In genomic region chr14:37172024-37172869, GRCh38 we compare ENCODE assay signal across 1 cellular context.
TF ChIP-seq lines count a peak whose summit lies in the region.

SLC25A21 (minus strand) TSS chr14:37172606.

TF ChIP-seq in HepG2, 621 proteins besides CTCF, POLR2A, EP300 and RAD21 (continued from another document and continues in another):
- TF ChIP-seq, protein P1, sequence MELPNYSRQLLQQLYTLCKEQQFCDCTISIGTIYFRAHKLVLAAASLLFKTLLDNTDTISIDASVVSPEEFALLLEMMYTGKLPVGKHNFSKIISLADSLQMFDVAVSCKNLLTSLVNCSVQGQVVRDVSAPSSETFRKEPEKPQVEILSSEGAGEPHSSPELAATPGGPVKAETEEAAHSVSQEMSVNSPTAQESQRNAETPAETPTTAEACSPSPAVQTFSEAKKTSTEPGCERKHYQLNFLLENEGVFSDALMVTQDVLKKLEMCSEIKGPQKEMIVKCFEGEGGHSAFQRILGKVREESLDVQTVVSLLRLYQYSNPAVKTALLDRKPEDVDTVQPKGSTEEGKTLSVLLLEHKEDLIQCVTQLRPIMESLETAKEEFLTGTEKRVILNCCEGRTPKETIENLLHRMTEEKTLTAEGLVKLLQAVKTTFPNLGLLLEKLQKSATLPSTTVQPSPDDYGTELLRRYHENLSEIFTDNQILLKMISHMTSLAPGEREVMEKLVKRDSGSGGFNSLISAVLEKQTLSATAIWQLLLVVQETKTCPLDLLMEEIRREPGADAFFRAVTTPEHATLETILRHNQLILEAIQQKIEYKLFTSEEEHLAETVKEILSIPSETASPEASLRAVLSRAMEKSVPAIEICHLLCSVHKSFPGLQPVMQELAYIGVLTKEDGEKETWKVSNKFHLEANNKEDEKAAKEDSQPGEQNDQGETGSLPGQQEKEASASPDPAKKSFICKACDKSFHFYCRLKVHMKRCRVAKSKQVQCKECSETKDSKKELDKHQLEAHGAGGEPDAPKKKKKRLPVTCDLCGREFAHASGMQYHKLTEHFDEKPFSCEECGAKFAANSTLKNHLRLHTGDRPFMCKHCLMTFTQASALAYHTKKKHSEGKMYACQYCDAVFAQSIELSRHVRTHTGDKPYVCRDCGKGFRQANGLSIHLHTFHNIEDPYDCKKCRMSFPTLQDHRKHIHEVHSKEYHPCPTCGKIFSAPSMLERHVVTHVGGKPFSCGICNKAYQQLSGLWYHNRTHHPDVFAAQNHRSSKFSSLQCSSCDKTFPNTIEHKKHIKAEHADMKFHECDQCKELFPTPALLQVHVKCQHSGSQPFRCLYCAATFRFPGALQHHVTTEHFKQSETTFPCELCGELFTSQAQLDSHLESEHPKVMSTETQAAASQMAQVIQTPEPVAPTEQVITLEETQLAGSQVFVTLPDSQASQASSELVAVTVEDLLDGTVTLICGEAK (IDR thresholded peaks at IDR 0.05), result no peak
- TF ChIP-seq, protein P1 (CRISPR knock-in tag; IDR thresholded peaks at IDR 0.05), result peak; percentile 96
- TF ChIP-seq MXD1 (CRISPR knock-in tag; IDR thresholded peaks at IDR 0.05) (peak; percentile 100), ZNF607 (CRISPR knock-in tag; IDR thresholded peaks at IDR 0.05; ENCODE audit: borderline replicate concordance) (peak; percentile 98), ZNF460 (CRISPR knock-in tag; IDR thresholded peaks at IDR 0.05; ENCODE audit: borderline replicate concordance) (no peak; the same call in 1 of the 2 replicates), ZNF501 (CRISPR knock-in tag; IDR thresholded peaks at IDR 0.05) (peak; percentile 100), ZNF335 (CRISPR knock-in tag; IDR thresholded peaks at IDR 0.05) (peak; percentile 87), ZNF629 (CRISPR knock-in tag; conservative IDR thresholded peaks at IDR 0.05) (peak; percentile 49; the same call in 1 of the 2 replicates), NR0B2 (CRISPR knock-in tag; IDR thresholded peaks at IDR 0.05) (peak; percentile 99), ASH2L (IDR thresholded peaks at IDR 0.05; ENCODE audit: insufficient read length, low read depth, low read length) (peak; percentile 98), SMARCC2 (IDR thresholded peaks at IDR 0.05) (no peak), ZNF609 (CRISPR knock-in tag; IDR thresholded peaks at IDR 0.05; ENCODE audit: borderline replicate concordance) (peak; percentile 87), FOSL2 (CRISPR knock-in tag; IDR thresholded peaks at IDR 0.05) (peak; percentile 71)
- TF ChIP-seq, protein P2, sequence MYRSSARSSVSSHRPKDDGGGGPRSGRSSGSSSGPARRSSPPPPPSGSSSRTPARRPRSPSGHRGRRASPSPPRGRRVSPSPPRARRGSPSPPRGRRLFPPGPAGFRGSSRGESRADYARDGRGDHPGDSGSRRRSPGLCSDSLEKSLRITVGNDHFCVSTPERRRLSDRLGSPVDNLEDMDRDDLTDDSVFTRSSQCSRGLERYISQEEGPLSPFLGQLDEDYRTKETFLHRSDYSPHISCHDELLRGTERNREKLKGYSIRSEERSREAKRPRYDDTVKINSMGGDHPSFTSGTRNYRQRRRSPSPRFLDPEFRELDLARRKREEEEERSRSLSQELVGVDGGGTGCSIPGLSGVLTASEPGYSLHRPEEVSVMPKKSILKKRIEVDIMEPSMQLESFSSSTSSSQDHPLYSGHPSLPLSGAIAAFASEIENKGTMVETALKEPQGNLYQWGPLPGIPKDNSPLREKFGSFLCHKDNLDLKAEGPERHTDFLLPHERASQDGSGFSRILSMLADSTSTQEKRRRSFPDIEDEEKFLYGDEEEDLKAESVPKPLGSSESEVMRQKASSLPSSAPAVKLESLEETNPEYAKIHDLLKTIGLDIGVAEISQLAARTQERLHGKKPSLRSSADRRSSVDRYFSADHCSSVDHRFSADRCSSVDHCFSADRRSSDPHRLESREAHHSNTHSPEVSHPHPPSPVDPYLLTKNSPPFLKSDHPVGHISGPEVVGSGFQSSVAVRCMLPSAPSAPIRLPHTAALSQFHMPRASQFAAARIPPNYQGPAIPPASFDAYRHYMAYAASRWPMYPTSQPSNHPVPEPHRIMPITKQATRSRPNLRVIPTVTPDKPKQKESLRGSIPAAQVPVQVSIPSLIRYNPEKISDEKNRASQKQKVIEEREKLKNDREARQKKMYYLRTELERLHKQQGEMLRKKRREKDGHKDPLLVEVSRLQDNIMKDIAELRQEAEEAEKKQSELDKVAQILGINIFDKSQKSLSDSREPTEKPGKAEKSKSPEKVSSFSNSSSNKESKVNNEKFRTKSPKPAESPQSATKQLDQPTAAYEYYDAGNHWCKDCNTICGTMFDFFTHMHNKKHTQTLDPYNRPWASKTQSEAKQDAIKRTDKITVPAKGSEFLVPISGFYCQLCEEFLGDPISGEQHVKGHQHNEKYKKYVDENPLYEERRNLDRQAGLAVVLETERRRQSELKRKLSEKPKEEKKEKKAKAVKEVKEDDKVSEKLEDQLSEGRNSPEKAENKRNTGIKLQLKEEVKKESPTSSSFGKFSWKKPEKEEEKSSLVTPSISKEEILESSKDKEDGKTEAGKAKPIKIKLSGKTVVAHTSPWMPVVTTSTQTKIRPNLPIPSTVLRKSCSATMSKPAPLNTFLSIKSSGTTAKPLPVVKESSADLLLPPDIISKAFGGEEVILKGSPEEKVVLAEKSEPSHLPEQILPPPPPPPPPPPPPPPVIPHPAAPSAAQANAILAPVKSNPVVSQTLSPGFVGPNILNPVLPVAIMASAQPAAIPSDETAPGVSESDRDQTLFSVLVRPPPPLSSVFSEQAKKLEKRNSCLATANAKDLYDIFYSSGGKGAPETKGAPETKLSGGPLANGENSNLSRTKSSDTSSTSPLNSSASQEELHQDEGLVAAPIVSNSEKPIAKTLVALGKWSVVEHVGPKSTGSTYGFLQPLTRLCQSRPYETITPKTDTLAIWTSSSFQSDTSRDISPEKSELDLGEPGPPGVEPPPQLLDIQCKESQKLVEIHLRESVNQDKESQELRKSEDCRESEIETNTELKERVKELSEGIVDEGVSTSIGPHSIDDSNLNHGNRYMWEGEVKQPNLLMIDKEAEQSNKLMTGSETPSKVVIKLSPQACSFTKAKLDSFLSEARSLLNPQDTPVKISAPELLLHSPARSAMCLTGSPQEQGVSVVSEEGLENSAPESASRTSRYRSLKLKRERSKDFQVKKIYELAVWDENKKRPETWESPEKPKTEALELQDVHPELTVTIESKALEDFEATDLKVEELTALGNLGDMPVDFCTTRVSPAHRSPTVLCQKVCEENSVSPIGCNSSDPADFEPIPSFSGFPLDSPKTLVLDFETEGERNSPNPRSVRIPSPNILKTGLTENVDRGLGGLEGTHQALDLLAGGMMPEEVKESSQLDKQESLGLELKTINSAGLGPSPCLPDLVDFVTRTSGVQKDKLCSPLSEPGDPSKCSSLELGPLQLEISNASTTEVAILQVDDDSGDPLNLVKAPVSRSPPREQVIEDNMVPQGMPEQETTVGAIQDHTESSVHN (CRISPR knock-in tag; IDR thresholded peaks at IDR 0.05), result peak; percentile 99
- TF ChIP-seq, protein P3, sequence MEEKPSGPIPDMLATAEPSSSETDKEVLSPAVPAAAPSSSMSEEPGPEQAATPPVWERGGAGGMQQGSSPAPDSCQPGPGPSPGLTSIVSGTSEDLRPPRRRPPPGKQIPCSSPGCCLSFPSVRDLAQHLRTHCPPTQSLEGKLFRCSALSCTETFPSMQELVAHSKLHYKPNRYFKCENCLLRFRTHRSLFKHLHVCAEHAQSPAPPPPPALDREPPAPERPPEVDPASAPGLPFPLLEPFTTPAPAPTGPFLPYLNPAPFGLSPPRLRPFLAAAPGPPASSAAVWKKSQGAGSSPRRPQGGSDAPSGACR (CRISPR knock-in tag; IDR thresholded peaks at IDR 0.05), result peak; percentile 88
- TF ChIP-seq, protein P4, sequence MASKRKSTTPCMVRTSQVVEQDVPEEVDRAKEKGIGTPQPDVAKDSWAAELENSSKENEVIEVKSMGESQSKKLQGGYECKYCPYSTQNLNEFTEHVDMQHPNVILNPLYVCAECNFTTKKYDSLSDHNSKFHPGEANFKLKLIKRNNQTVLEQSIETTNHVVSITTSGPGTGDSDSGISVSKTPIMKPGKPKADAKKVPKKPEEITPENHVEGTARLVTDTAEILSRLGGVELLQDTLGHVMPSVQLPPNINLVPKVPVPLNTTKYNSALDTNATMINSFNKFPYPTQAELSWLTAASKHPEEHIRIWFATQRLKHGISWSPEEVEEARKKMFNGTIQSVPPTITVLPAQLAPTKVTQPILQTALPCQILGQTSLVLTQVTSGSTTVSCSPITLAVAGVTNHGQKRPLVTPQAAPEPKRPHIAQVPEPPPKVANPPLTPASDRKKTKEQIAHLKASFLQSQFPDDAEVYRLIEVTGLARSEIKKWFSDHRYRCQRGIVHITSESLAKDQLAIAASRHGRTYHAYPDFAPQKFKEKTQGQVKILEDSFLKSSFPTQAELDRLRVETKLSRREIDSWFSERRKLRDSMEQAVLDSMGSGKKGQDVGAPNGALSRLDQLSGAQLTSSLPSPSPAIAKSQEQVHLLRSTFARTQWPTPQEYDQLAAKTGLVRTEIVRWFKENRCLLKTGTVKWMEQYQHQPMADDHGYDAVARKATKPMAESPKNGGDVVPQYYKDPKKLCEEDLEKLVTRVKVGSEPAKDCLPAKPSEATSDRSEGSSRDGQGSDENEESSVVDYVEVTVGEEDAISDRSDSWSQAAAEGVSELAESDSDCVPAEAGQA (IDR thresholded peaks at IDR 0.05; ENCODE audit: low read depth), result peak; percentile 75
- TF ChIP-seq, protein P4 (CRISPR knock-in tag; IDR thresholded peaks at IDR 0.05; ENCODE audit: borderline replicate concordance), result no peak; the same call in none of the 2 replicates
